Comparison of ENCODE assay signal across 9 cellular contexts in the genomic region with DNA sequence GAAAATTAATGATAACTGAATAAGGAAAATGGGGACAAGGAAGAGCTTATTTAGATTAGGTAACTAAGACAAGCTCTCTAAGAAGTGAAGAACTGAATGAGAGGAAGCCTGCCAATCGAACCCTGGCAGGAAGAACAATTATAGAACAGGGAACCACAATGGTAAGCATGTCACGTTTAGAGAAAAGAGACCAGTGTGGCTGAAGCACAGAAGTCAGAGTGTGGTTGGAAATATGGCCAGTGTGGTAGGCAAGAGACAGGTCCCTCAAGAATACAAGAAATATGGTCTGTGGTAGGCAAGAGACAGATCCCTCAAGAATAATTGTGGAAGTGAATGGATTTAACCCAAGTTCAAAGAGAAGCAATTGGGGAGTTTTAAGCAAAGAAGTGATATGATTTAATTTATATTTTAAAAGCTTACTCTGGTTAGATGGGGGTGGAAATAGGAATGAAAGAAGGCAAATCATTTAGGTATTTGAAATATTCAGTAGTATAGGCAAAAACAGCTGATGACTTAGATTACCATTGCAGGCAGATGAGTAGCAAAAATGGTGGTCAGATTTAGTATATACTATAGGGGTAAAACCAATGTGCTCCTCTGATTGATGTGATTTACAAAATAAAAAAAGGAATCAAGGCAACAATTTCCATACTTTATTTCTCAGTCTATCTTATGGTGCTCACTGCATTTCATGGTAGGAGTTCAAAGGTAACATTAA. TPM values are rescaled to one million over a fixed set of nuclear protein-coding genes. Genes with fewer than 3 reads are reported as not detected.
A peak's percentile ranks its signal among the peaks of the same experiment; 100 is the strongest.
DNase-seq lines count a peak whose midpoint lies in the region; ATAC-seq and TF ChIP-seq lines count a peak whose summit lies in the region.
"Had no signal": no experiment of that assay in that cellular context is flagged by ENCODE, and none has a peak within 500 bp of the region (broad histone marks: within the 10 kb centered on the region; RNA-seq: fewer than 3 reads in every experiment).

No MANE protein-coding gene starts in this region.

- POLR2A ChIA-PET in naive thymus-derived CD8-positive, alpha-beta T cell (lab: Charles Lee), result interaction anchor here (1.1 to 2.0 kb wide), 3 partner anchors 12 to 56 kb away, joined by 3 to 7 read pairs (median 6); no protein-coding TSS in a partner anchor

- H3K27ac ChIP-seq in GM23338 (ENCODE audit: low read depth) (no peak overlapping the region), gastroesophageal sphincter (no peak overlapping the region)

- H3K4me3 ChIP-seq in GM23338 (no peak overlapping the region), gastroesophageal sphincter (no peak overlapping the region)
- H3K4me3 ChIP-seq: HAP-1 had no signal

- peaks cover 25 to 52% (median 42%) of the 10 kb centered on the region in 4 donors for H3K4me1 Mint-ChIP-seq in naive thymus-derived CD8-positive, alpha-beta T cell
- peaks cover 4% of the 10 kb centered on the region; the same call in 2 of the 3 replicates for H3K4me1 Mint-ChIP-seq in GM23338

- no peaks in the 10 kb centered on the region for H3K9me3 ChIP-seq in gastroesophageal sphincter
- H3K9me3 ChIP-seq: HAP-1 had no signal

- peak overlapping the region; percentile 42 to 89 (median 80) for H3K27ac Mint-ChIP-seq in naive thymus-derived CD8-positive, alpha-beta T cell
- no peak overlapping the region for H3K27ac Mint-ChIP-seq in GM23338

- no peaks in the 10 kb centered on the region for H3K27me3 Mint-ChIP-seq in naive thymus-derived CD8-positive, alpha-beta T cell
- H3K27me3 Mint-ChIP-seq in GM23338 (ENCODE audit: insufficient read depth, low read depth, poor library complexity), result peaks cover 5% of the 10 kb centered on the region

- H3K27me3 ChIP-seq in GM23338 (ENCODE audit: insufficient read depth) (no peaks in the 10 kb centered on the region), gastroesophageal sphincter (no peaks in the 10 kb centered on the region)

- no peaks in the 10 kb centered on the region for H3K36me3 ChIP-seq in GM23338 (ENCODE audit: insufficient read depth)
- H3K36me3 ChIP-seq in gastroesophageal sphincter, result no peaks in the 10 kb centered on the region
- H3K36me3 ChIP-seq: HAP-1 had no signal

- DNase-seq in naive thymus-derived CD8-positive, alpha-beta T cell, result no peak
- no peak for DNase-seq in NCI-H1436 (lab: John Stamatoyannopoulos, UW)
- no peak for DNase-seq in GM23338 (ENCODE audit: low spot score)

- WGBS in gastroesophageal sphincter (ENCODE audit: low coverage in 1 of 2), 2 donors, result 55% methylated on average over 2 of the region's 2 CpGs; no CpG with 5 or more reads in 1 of the 2 donors

- H3K4me1 ChIP-seq in GM23338 (ENCODE audit: insufficient read depth), result 0 out of 2 replicates have a peak, but pooled peaks cover 3% of the 10 kb centered on the region
- peaks cover 0 to 7% (median 0%) of the 10 kb centered on the region in 3 donors for H3K4me1 ChIP-seq in gastroesophageal sphincter
- H3K4me1 ChIP-seq: HAP-1 had no signal

- TF ChIP-seq CTCF in GM23338 (conservative IDR thresholded peaks at IDR 0.05; ENCODE audit: low read depth in 2 of 2) (no peak), gastroesophageal sphincter (IDR thresholded peaks at IDR 0.05) (no peak)

- H3K36me3 Mint-ChIP-seq in naive thymus-derived CD8-positive, alpha-beta T cell, result peaks cover 3 to 35% (median 9%) of the 10 kb centered on the region in 3 donors
- H3K36me3 Mint-ChIP-seq in GM23338 (ENCODE audit: low read depth), result peaks cover 23% of the 10 kb centered on the region

- peaks cover 4% of the 10 kb centered on the region; the same call in 1 of the 2 replicates for H3K9me2 ChIP-seq in GM23338 (ENCODE audit: insufficient read depth)

- no peak for TF ChIP-seq POLR2A in gastroesophageal sphincter (IDR thresholded peaks at IDR 0.05)

- ATAC-seq in GM18870 (IDR thresholded peaks at IDR 0.05; ENCODE audit: unreplicated experiment), result peak; percentile 83
- ATAC-seq in GM21717 (IDR thresholded peaks at IDR 0.05; ENCODE audit: unreplicated experiment), result peak; percentile 94
- peak; percentile 83 for ATAC-seq in HG03469 (IDR thresholded peaks at IDR 0.05; ENCODE audit: unreplicated experiment)
- ATAC-seq in naive thymus-derived CD8-positive, alpha-beta T cell, result peak in 1 of 2 donors; percentile 26
- no peak for ATAC-seq in GM23338
- no peak for ATAC-seq in gastroesophageal sphincter

- H2AFZ ChIP-seq in GM23338, result no peak overlapping the region

- no peak for TF ChIP-seq EP300 in gastroesophageal sphincter (IDR thresholded peaks at IDR 0.05)

- no peaks in the 10 kb centered on the region for H3F3A ChIP-seq in GM23338 (replicated peaks; ENCODE audit: low read depth)

- H3K4me2 ChIP-seq in GM23338, result no peak overlapping the region

- H3K79me2 ChIP-seq in GM23338 (replicated peaks; ENCODE audit: insufficient read depth), result no peaks in the 10 kb centered on the region

- H3K9me3 Mint-ChIP-seq in naive thymus-derived CD8-positive, alpha-beta T cell, result peaks cover 0 to 20% (median 11%) of the 10 kb centered on the region in 9 donors
- H3K9me3 Mint-ChIP-seq in GM23338, result peaks cover 31% of the 10 kb centered on the region

- H3K4me3 Mint-ChIP-seq in naive thymus-derived CD8-positive, alpha-beta T cell, result peak overlapping the region in 9 of 10 donors; percentile 25 to 71 (median 62)
- H3K4me3 Mint-ChIP-seq in GM23338, result no peak overlapping the region

- H4K20me1 ChIP-seq in GM23338 (replicated peaks; ENCODE audit: insufficient read depth), result no peaks in the 10 kb centered on the region

TF ChIP-seq in GM23338, 12 proteins besides CTCF, POLR2A, EP300 and RAD21 (continues in another document):
- TF ChIP-seq JUNB (IDR thresholded peaks at IDR 0.05; ENCODE audit: unreplicated experiment) (no peak), EZH2phosphoT487 (IDR thresholded peaks at IDR 0.05; ENCODE audit: unreplicated experiment) (no peak), STAT1 (IDR thresholded peaks at IDR 0.05; ENCODE audit: unreplicated experiment) (no peak), ZNF331 (CRISPR knock-in tag; IDR thresholded peaks at IDR 0.05; ENCODE audit: low read depth) (no peak), ZNF114 (CRISPR knock-in tag; IDR thresholded peaks at IDR 0.05) (no peak), EZH2 (IDR thresholded peaks at IDR 0.05; ENCODE audit: low read depth, unreplicated experiment) (no peak)
- TF ChIP-seq, protein P1, sequence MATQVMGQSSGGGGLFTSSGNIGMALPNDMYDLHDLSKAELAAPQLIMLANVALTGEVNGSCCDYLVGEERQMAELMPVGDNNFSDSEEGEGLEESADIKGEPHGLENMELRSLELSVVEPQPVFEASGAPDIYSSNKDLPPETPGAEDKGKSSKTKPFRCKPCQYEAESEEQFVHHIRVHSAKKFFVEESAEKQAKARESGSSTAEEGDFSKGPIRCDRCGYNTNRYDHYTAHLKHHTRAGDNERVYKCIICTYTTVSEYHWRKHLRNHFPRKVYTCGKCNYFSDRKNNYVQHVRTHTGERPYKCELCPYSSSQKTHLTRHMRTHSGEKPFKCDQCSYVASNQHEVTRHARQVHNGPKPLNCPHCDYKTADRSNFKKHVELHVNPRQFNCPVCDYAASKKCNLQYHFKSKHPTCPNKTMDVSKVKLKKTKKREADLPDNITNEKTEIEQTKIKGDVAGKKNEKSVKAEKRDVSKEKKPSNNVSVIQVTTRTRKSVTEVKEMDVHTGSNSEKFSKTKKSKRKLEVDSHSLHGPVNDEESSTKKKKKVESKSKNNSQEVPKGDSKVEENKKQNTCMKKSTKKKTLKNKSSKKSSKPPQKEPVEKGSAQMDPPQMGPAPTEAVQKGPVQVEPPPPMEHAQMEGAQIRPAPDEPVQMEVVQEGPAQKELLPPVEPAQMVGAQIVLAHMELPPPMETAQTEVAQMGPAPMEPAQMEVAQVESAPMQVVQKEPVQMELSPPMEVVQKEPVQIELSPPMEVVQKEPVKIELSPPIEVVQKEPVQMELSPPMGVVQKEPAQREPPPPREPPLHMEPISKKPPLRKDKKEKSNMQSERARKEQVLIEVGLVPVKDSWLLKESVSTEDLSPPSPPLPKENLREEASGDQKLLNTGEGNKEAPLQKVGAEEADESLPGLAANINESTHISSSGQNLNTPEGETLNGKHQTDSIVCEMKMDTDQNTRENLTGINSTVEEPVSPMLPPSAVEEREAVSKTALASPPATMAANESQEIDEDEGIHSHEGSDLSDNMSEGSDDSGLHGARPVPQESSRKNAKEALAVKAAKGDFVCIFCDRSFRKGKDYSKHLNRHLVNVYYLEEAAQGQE (IDR thresholded peaks at IDR 0.05; ENCODE audit: unreplicated experiment), result no peak

RNA-seq across cellular contexts. Expression of gene ERMN, which starts 38.8 kb away (rescaled TPM):
- 1 to 10 TPM; 4.8 to 5.3 TPM for total RNA-seq in naive thymus-derived CD8-positive, alpha-beta T cell
- polyA plus RNA-seq in naive thymus-derived CD8-positive, alpha-beta T cell, result under 1 TPM; 0.09 to 0.62 (median 0.58) TPM
- total RNA-seq in GM23338 (2014; rRNA removed; shearing (Covaris generic)), result 0.35 TPM in 1 of 2 replicates, not detected in the other
- polyA plus RNA-seq in GM23338 (2016; fragmentation: Nextera tagmentation; extraction: Ambion mirVana), result 0.17 and 0.44 TPM in 2 replicates
- total RNA-seq in gastroesophageal sphincter, result under 1 TPM in 1 of 4 donors, not detected in 3; 0.13 TPM
- total RNA-seq: epithelial cell of proximal tubule had no signal

Comparison
In these comparisons a context has a peak if more than half of its experiments do, and no peak if none do; other contexts are left out.
1. ATAC-seq: peak in GM18870 (single experiment), GM21717 (single experiment) and HG03469 (single experiment); none in GM23338 (single experiment) and gastroesophageal sphincter (single experiment).